8 cellular contexts compared by ENCODE assay signal in genomic region chr1:23561813-23562100, GRCh38. TPM values are rescaled to one million over a fixed set of nuclear protein-coding genes. Genes with fewer than 3 reads are reported as not detected.
DNase-seq lines count a peak whose midpoint lies in the region; ATAC-seq and TF ChIP-seq lines count a peak whose summit lies in the region.

No MANE protein-coding gene starts in this region.

- TF ChIP-seq POLR2A in vagina (IDR thresholded peaks at IDR 0.05), result no peak

- intact Hi-C loops in left ventricle myocardium inferior (cut with micrococcal nuclease) (no loop called here), Right ventricle myocardium superior (cut with DNase I) (loop anchor here (5.0 kb wide), 1 partner anchor 76 kb away; no protein-coding TSS in a partner anchor), vagina (cut with DNase I) (no loop called here)
- intact Hi-C loops in naive thymus-derived CD4-positive, alpha-beta T cell (cut with micrococcal nuclease), result no loop called here

- H3K27me3 Mint-ChIP-seq in naive thymus-derived CD4-positive, alpha-beta T cell, result peaks cover 0 to 67% (median 0%) of the 10 kb centered on the region in 5 donors

- peaks cover 20% of the 10 kb centered on the region for H3K36me3 ChIP-seq in left ventricle myocardium inferior
- peaks cover 0 to 10% (median 0%) of the 10 kb centered on the region in 3 experiments for H3K36me3 ChIP-seq in naive thymus-derived CD4-positive, alpha-beta T cell (ENCODE audit: control insufficient read depth in 2 of 3, insufficient read depth in 3 of 3, low read length in 3 of 3)
- no peaks in the 10 kb centered on the region for H3K36me3 ChIP-seq in vagina

- H3K9me3 ChIP-seq in left ventricle myocardium inferior (replicated peaks), result no peaks in the 10 kb centered on the region
- no peaks in the 10 kb centered on the region for H3K9me3 ChIP-seq in naive thymus-derived CD4-positive, alpha-beta T cell (ENCODE audit: control insufficient read depth in 2 of 3, low read length in 3 of 3)
- no peaks in the 10 kb centered on the region for H3K9me3 ChIP-seq in vagina

- H3K4me1 Mint-ChIP-seq in naive thymus-derived CD4-positive, alpha-beta T cell, result peaks cover 37 to 70% (median 64%) of the 10 kb centered on the region in 7 donors

- POLR2A ChIA-PET in naive thymus-derived CD4-positive, alpha-beta T cell (lab: Charles Lee), result interaction anchor here (1.2 to 57.7 kb wide), 3 partner anchors 16 to 58 kb away, joined by 10 to 1267 read pairs (median 261); no protein-coding TSS in a partner anchor

- H3K27ac Mint-ChIP-seq in naive thymus-derived CD4-positive, alpha-beta T cell, result peak overlapping the region in 7 of 9 donors; percentile 1 to 96 (median 55)

- ATAC-seq in Right ventricle myocardium superior (ENCODE audit: poor library complexity) (no peak), HG03108 (IDR thresholded peaks at IDR 0.05; ENCODE audit: unreplicated experiment) (no peak)
- no peak for ATAC-seq in naive thymus-derived CD4-positive, alpha-beta T cell

- TF ChIP-seq CTCF in left ventricle myocardium inferior (IDR thresholded peaks at IDR 0.05; ENCODE audit: borderline replicate concordance), result no peak
- TF ChIP-seq CTCF in coronary artery (IDR thresholded peaks at IDR 0.05), result no peak
- no peak for TF ChIP-seq CTCF in vagina (IDR thresholded peaks at IDR 0.05)

- peak overlapping the region in 6 of 10 donors; percentile 3 to 56 (median 29) for H3K4me3 Mint-ChIP-seq in naive thymus-derived CD4-positive, alpha-beta T cell

- no peaks in the 10 kb centered on the region for H3K9me3 Mint-ChIP-seq in naive thymus-derived CD4-positive, alpha-beta T cell

- peaks cover 0 to 7% (median 5%) of the 10 kb centered on the region in 5 donors for H3K36me3 Mint-ChIP-seq in naive thymus-derived CD4-positive, alpha-beta T cell

- H3K27ac ChIP-seq in left ventricle myocardium inferior (replicated peaks) (peak overlapping the region; percentile 96), coronary artery (peak overlapping the region; percentile 94 to 95), vagina (peak overlapping the region; percentile 86)
- H3K27ac ChIP-seq in naive thymus-derived CD4-positive, alpha-beta T cell (ENCODE audit: low read depth, low read length), result peak overlapping the region; percentile 58

- H3K4me3 ChIP-seq in left ventricle myocardium inferior (peak overlapping the region; percentile 87), coronary artery (peak overlapping the region; percentile 84), vagina (peak overlapping the region in 1 of 2 donors; percentile 10)
- H3K4me3 ChIP-seq in naive thymus-derived CD4-positive, alpha-beta T cell (ENCODE audit: low read length), result no peak overlapping the region

- H3K4me1 ChIP-seq in left ventricle myocardium inferior, result peaks cover 78% of the 10 kb centered on the region
- peaks cover 6 to 24% of the 10 kb centered on the region in 2 donors for H3K4me1 ChIP-seq in naive thymus-derived CD4-positive, alpha-beta T cell (ENCODE audit: control insufficient read depth in 2 of 2, insufficient read depth in 2 of 2, low read length in 2 of 2)
- peaks cover 51% of the 10 kb centered on the region for H3K4me1 ChIP-seq in vagina

- H3K27me3 ChIP-seq in left ventricle myocardium inferior (ENCODE audit: low read depth), result no peaks in the 10 kb centered on the region
- H3K27me3 ChIP-seq in naive thymus-derived CD4-positive, alpha-beta T cell (ENCODE audit: control insufficient read depth in 2 of 2, insufficient read depth in 2 of 2, low read length in 2 of 2), result no peaks in the 10 kb centered on the region
- no peaks in the 10 kb centered on the region for H3K27me3 ChIP-seq in vagina

- DNase-seq in left ventricle myocardium inferior (no peak), Right ventricle myocardium superior (no peak), coronary artery (ENCODE audit: low spot score) (no peak), vagina (ENCODE audit: extremely low spot score in 2 of 2) (no peak), T-helper 2 cell (no peak), NCI-H2029 (lab: John Stamatoyannopoulos, UW) (no peak)
- no peak for DNase-seq in naive thymus-derived CD4-positive, alpha-beta T cell

- CTCF ChIA-PET in naive thymus-derived CD4-positive, alpha-beta T cell (lab: Charles Lee), result interaction anchor here (25.8 kb wide), 1 partner anchor 71 kb away, joined by 643 read pairs; no protein-coding TSS in a partner anchor

RNA-seq across cellular contexts. Expression of gene ID3, which starts 2.5 kb away (rescaled TPM):
- total RNA-seq in left ventricle myocardium inferior (75.2 TPM), Right ventricle myocardium superior (73.0 TPM), vagina (358 TPM)
- 10 to 100 TPM; 14.8 to 89.4 (median 34.1) TPM for total RNA-seq in naive thymus-derived CD4-positive, alpha-beta T cell
- polyA plus RNA-seq in naive thymus-derived CD4-positive, alpha-beta T cell, result 10 to 100 TPM; 13.0 to 28.3 TPM

RNA-seq across cellular contexts. Expression of gene E2F2, which starts 30.7 kb away (rescaled TPM):
- total RNA-seq in left ventricle myocardium inferior (0.16 TPM), Right ventricle myocardium superior (0.35 TPM), vagina (2.9 TPM)
- total RNA-seq in naive thymus-derived CD4-positive, alpha-beta T cell, result 10 to 100 TPM in 1 of 5 experiments, 1 to 10 TPM in 1, under 1 TPM in 2, not detected in 1; 0.14 to 65.7 (median 2.5) TPM
- not detected for polyA plus RNA-seq in naive thymus-derived CD4-positive, alpha-beta T cell
